Comparison of ENCODE assay signal across 22 cellular contexts in genomic region chr12:66765204-66765603, GRCh38.
DNase-seq lines count a peak whose midpoint lies in the region; ATAC-seq and TF ChIP-seq lines count a peak whose summit lies in the region.
"Had no signal": no experiment of that assay in that cellular context is flagged by ENCODE, and none has a peak within 500 bp of the region (broad histone marks: within the 10 kb centered on the region; RNA-seq: fewer than 3 reads in every experiment).

No MANE protein-coding gene starts in this region.

- H3K9me3 ChIP-seq in Loucy (ENCODE audit: insufficient read depth, low read depth, low read length), result peaks cover 5% of the 10 kb centered on the region; the same call in 1 of the 2 replicates
- no peaks in the 10 kb centered on the region for H3K9me3 ChIP-seq in osteoblast (ENCODE audit: low read depth, low read length)
- H3K9me3 ChIP-seq: SJSA1 had no signal

- H3K36me3 ChIP-seq in Loucy (ENCODE audit: insufficient read depth, low read length) (no peaks in the 10 kb centered on the region), osteoblast (ENCODE audit: insufficient read depth, low read length) (no peaks in the 10 kb centered on the region)
- H3K36me3 ChIP-seq: SJSA1 had no signal

- peaks cover 8% of the 10 kb centered on the region for H3K36me3 Mint-ChIP-seq in natural killer cell treated with Interleukin-12 subunit alpha and Interleukin-12 subunit beta and Interleukin-15 and Interleukin-18, amount 100 ng/mL, for 72 hours
- H3K36me3 Mint-ChIP-seq in natural killer cell, result no peaks in the 10 kb centered on the region
- H3K36me3 Mint-ChIP-seq in activated naive CD8-positive, alpha-beta T cell treated with anti-CD3 and anti-CD28 coated beads for 36 hours, result peaks cover 2% of the 10 kb centered on the region
- H3K36me3 Mint-ChIP-seq: CD4-positive, alpha-beta memory T cell had no signal

- H3K4me3 ChIP-seq in Loucy (ENCODE audit: low read length, poor library complexity, severe bottlenecking) (no peak overlapping the region), osteoblast (ENCODE audit: insufficient read depth, low read length) (no peak overlapping the region)
- H3K4me3 ChIP-seq: GM23338, K562, SJSA1 had no signal

- peaks cover 11 to 24% of the 10 kb centered on the region in 2 donors for H3K27me3 Mint-ChIP-seq in natural killer cell treated with Interleukin-12 subunit alpha and Interleukin-12 subunit beta and Interleukin-15 and Interleukin-18, amount 100 ng/mL, for 72 hours
- H3K27me3 Mint-ChIP-seq in natural killer cell (ENCODE audit: low read depth in 2 of 2), result peaks cover 6 to 9% of the 10 kb centered on the region in 2 donors
- H3K27me3 Mint-ChIP-seq in activated naive CD8-positive, alpha-beta T cell treated with anti-CD3 and anti-CD28 coated beads for 36 hours, result no peaks in the 10 kb centered on the region

- no peak overlapping the region for H3K27ac ChIP-seq in osteoblast (ENCODE audit: low read depth, low read length)
- H3K27ac ChIP-seq: SJSA1 had no signal

- peaks cover 16 to 19% of the 10 kb centered on the region in 2 donors for H3K4me1 Mint-ChIP-seq in natural killer cell treated with Interleukin-12 subunit alpha and Interleukin-12 subunit beta and Interleukin-15 and Interleukin-18, amount 100 ng/mL, for 72 hours (ENCODE audit: low read depth in 2 of 2)
- H3K4me1 Mint-ChIP-seq in natural killer cell, result peaks cover 23 to 29% of the 10 kb centered on the region in 2 donors
- H3K4me1 Mint-ChIP-seq in activated naive CD8-positive, alpha-beta T cell treated with anti-CD3 and anti-CD28 coated beads for 36 hours, result peaks cover 50% of the 10 kb centered on the region

- ATAC-seq in natural killer cell treated with Interleukin-12 subunit alpha and Interleukin-12 subunit beta and Interleukin-15 and Interleukin-18, amount 100 ng/mL, for 72 hours, result peak in 1 of 2 donors; percentile 31
- no peak for ATAC-seq in natural killer cell
- ATAC-seq in GM21619 (IDR thresholded peaks at IDR 0.05; ENCODE audit: unreplicated experiment), result no peak
- no peak for ATAC-seq in HG03469 (IDR thresholded peaks at IDR 0.05; ENCODE audit: unreplicated experiment)
- ATAC-seq: GM23338, K562 had no signal

- H3K79me2 ChIP-seq in Loucy (ENCODE audit: insufficient read depth, low read length) (no peaks in the 10 kb centered on the region), osteoblast (ENCODE audit: insufficient read depth, low read length) (no peaks in the 10 kb centered on the region)

- H4K20me1 ChIP-seq in Loucy (ENCODE audit: insufficient read depth, low read length, poor library complexity, severe bottlenecking) (no peaks in the 10 kb centered on the region), osteoblast (ENCODE audit: insufficient read depth, low read length) (no peaks in the 10 kb centered on the region)

- peaks cover 4% of the 10 kb centered on the region; the same call in 1 of the 2 replicates for H3F3A ChIP-seq in Loucy (ENCODE audit: low read depth)

- no peak overlapping the region for H3K27ac Mint-ChIP-seq in natural killer cell treated with Interleukin-12 subunit alpha and Interleukin-12 subunit beta and Interleukin-15 and Interleukin-18, amount 100 ng/mL, for 72 hours
- H3K27ac Mint-ChIP-seq in natural killer cell, result peak overlapping the region in 1 of 2 donors; percentile 30
- H3K27ac Mint-ChIP-seq in activated naive CD8-positive, alpha-beta T cell treated with anti-CD3 and anti-CD28 coated beads for 36 hours, result peak overlapping the region; percentile 47
- H3K27ac Mint-ChIP-seq: GM23338, H9 had no signal

- H2AFZ ChIP-seq in Loucy (ENCODE audit: low read length) (peak overlapping the region; percentile 75), osteoblast (ENCODE audit: low read length) (no peak overlapping the region)
- H2AFZ ChIP-seq: GM23338 had no signal

- H3K4me2 ChIP-seq in Loucy (ENCODE audit: low read depth, low read length, poor library complexity, severe bottlenecking) (peak overlapping the region; percentile 35), osteoblast (ENCODE audit: insufficient read depth, low read length) (no peak overlapping the region)
- H3K4me2 ChIP-seq: GM23338 had no signal

- intact Hi-C loops in natural killer cell (cut with micrococcal nuclease), result no loop called here

- H3K27me3 ChIP-seq in Loucy (ENCODE audit: insufficient read depth, low read length, poor library complexity, severe bottlenecking) (no peaks in the 10 kb centered on the region), osteoblast (ENCODE audit: insufficient read depth, low read length) (no peaks in the 10 kb centered on the region)
- H3K27me3 ChIP-seq: SJSA1 had no signal

- TF ChIP-seq CTCF in natural killer cell (IDR thresholded peaks at IDR 0.05), result no peak
- TF ChIP-seq CTCF in Loucy (conservative IDR thresholded peaks at IDR 0.05; ENCODE audit: low read length), result no peak
- no peak for TF ChIP-seq CTCF in osteoblast (IDR thresholded peaks at IDR 0.05; ENCODE audit: extremely low read depth, low read depth, low read length)

- no peaks in the 10 kb centered on the region for H3K9me3 Mint-ChIP-seq in natural killer cell treated with Interleukin-12 subunit alpha and Interleukin-12 subunit beta and Interleukin-15 and Interleukin-18, amount 100 ng/mL, for 72 hours
- no peaks in the 10 kb centered on the region for H3K9me3 Mint-ChIP-seq in natural killer cell
- H3K9me3 Mint-ChIP-seq in activated naive CD8-positive, alpha-beta T cell treated with anti-CD3 and anti-CD28 coated beads for 36 hours, result peaks cover 1% of the 10 kb centered on the region

- H3K9ac ChIP-seq in Loucy (ENCODE audit: low read depth, low read length, poor library complexity, severe bottlenecking), result no peak overlapping the region

- H3K4me3 Mint-ChIP-seq in natural killer cell treated with Interleukin-12 subunit alpha and Interleukin-12 subunit beta and Interleukin-15 and Interleukin-18, amount 100 ng/mL, for 72 hours, result peak overlapping the region; percentile 22
- no peak overlapping the region for H3K4me3 Mint-ChIP-seq in natural killer cell
- no peak overlapping the region for H3K4me3 Mint-ChIP-seq in activated naive CD8-positive, alpha-beta T cell treated with anti-CD3 and anti-CD28 coated beads for 36 hours
- H3K4me3 Mint-ChIP-seq: GM23338, H9 had no signal

- H3K4me1 ChIP-seq in Loucy (ENCODE audit: insufficient read depth, low read length, poor library complexity, severe bottlenecking) (peaks cover 58% of the 10 kb centered on the region), osteoblast (ENCODE audit: insufficient read depth, low read length) (no peaks in the 10 kb centered on the region)
- H3K4me1 ChIP-seq: SJSA1 had no signal

- H3K9me2 ChIP-seq in Loucy (replicated peaks; ENCODE audit: low read depth, low read length), result no peaks in the 10 kb centered on the region

- no peak for DNase-seq in natural killer cell treated with Interleukin-12 subunit alpha and Interleukin-12 subunit beta and Interleukin-15 and Interleukin-18, amount 100 ng/mL, for 72 hours (ENCODE audit: low spot score)
- DNase-seq in natural killer cell (no peak), osteoblast (ENCODE audit: insufficient read length, low spot score, missing footprints) (peak; percentile 0), NOMO-1 treated with DMSO at 0.1 percent for 48 hours (lab: John Stamatoyannopoulos, UW; ENCODE audit: unreplicated experiment) (no peak)
- DNase-seq in activated naive CD8-positive, alpha-beta T cell treated with anti-CD3 and anti-CD28 coated beads for 36 hours, result no peak
- DNase-seq: CD4-positive, alpha-beta memory T cell; DMS153; DND-41; H9; MM.1S; NCI-H2029; NCI-H446; NCI-H524 treated with DMSO at 0.1 percent for 48 hours; NCI-H774; Right ventricle myocardium superior; RPMI8226 had no signal
